ENCODE assay signal across 8 cellular contexts in genomic region chr16:56681939-56682702, GRCh38. TPM values are rescaled to one million over a fixed set of nuclear protein-coding genes. Genes with fewer than 3 reads are reported as not detected.
A peak's percentile ranks its signal among the peaks of the same experiment; 100 is the strongest.
DNase-seq lines count a peak whose midpoint lies in the region; ATAC-seq lines count a peak whose summit lies in the region.

TSS of gene MT1X (plus strand) at chr16:56682470. CDS start at chr16:56682541, 71 bp downstream.

- DNase-seq in NCI-H1694 treated with DMSO at 0.1 percent for 48 hours (lab: John Stamatoyannopoulos, UW) (peak; percentile 83), T-helper 2 cell (peak; percentile 60 to 97 (median 82)), right cardiac atrium (peak; percentile 96 to 99 (median 97)), aorta (peak; percentile 96 to 97)

- H3K4me1 ChIP-seq in right cardiac atrium (ENCODE audit: control insufficient read depth, insufficient read depth, low read length) (peaks cover 19% of the 10 kb centered on the region), rectal smooth muscle tissue (ENCODE audit: control insufficient read depth, insufficient read depth, low read length) (peaks cover 3% of the 10 kb centered on the region), aorta (ENCODE audit: control insufficient read depth in 1 of 2, insufficient read depth in 2 of 2, low read length in 2 of 2) (no peaks in the 10 kb centered on the region)

- intact Hi-C loops in right cardiac atrium (cut with DNase I) (no loop called here), aorta (cut with DNase I) (loop anchor here (5.0 kb wide), 2 partner anchors 40 to 75 kb away; partner anchors contain the start of gene MT2A (in 1 of the 2))

- H3K9me3 ChIP-seq in right cardiac atrium (ENCODE audit: control insufficient read depth, low read length) (no peaks in the 10 kb centered on the region), aorta (ENCODE audit: control insufficient read depth, low read length) (no peaks in the 10 kb centered on the region)

- no peaks in the 10 kb centered on the region for H3K27me3 ChIP-seq in right cardiac atrium (ENCODE audit: control insufficient read depth, insufficient read depth)
- no peaks in the 10 kb centered on the region for H3K27me3 ChIP-seq in rectal smooth muscle tissue (ENCODE audit: control insufficient read depth, insufficient read depth, low read length)
- no peaks in the 10 kb centered on the region for H3K27me3 ChIP-seq in aorta (ENCODE audit: control insufficient read depth in 1 of 2, insufficient read depth in 2 of 2, low read length in 1 of 2)

- peak; percentile 97 for ATAC-seq in GM18498 (IDR thresholded peaks at IDR 0.05; ENCODE audit: unreplicated experiment)
- ATAC-seq in HG02870 (IDR thresholded peaks at IDR 0.05; ENCODE audit: unreplicated experiment) = peak; percentile 97
- peak; percentile 97 to 98 for ATAC-seq in right cardiac atrium
- ATAC-seq in aorta (ENCODE audit: low FRiP score) = peak; percentile 98

- peak within 1 kb of the TSS; percentile 72 for H3K9ac ChIP-seq in rectal smooth muscle tissue (ENCODE audit: low read length)

- WGBS in right cardiac atrium = under 1% methylated on average over 49 of the region's 49 CpGs
- WGBS in aorta, 2 donors = 0% methylated on average over 46 to 49 of the region's 49 CpGs

- H3K27ac ChIP-seq in angular gyrus (ENCODE audit: low read depth, low read length) (peak within 1 kb of the TSS; percentile 64), right cardiac atrium (ENCODE audit: low read length) (peak within 1 kb of the TSS; percentile 87), rectal smooth muscle tissue (ENCODE audit: low read depth, low read length) (peak within 1 kb of the TSS; percentile 81), aorta (ENCODE audit: low read depth in 1 of 2, low read length in 2 of 2) (peak within 1 kb of the TSS in 1 of 2 donors; percentile 48)

- H3K36me3 ChIP-seq in rectal smooth muscle tissue (ENCODE audit: control insufficient read depth, insufficient read depth, low read length) (no peaks in the 10 kb centered on the region), aorta (ENCODE audit: control insufficient read depth in 1 of 2, insufficient read depth in 2 of 2, low read length in 1 of 2) (no peaks in the 10 kb centered on the region)

- peak within 1 kb of the TSS; percentile 77 for H3K4me3 ChIP-seq in right cardiac atrium (ENCODE audit: low read length)
- H3K4me3 ChIP-seq in rectal smooth muscle tissue (ENCODE audit: low read length) = peak within 1 kb of the TSS; percentile 90
- H3K4me3 ChIP-seq in aorta (ENCODE audit: low read length in 2 of 2) = peak within 1 kb of the TSS; percentile 55 to 66

RNA-seq across cellular contexts. Expression of gene MT1X, which starts in this region (rescaled TPM):
- total RNA-seq in right cardiac atrium (100 to 1,000 TPM in 3 of 4 donors, 10 to 100 TPM in 1; 75.7 to 367 (median 180) TPM), aorta (100 to 1,000 TPM in 1 of 2 donors, 10 to 100 TPM in 1; 62.0 to 559 TPM)
- polyA plus RNA-seq in right cardiac atrium (287 TPM), aorta (1,000 to 10,000 TPM in 1 of 2 donors, 100 to 1,000 TPM in 1; 277 to 1,132 TPM)

Comparison
In these comparisons a context has a peak if more than half of its experiments do, and no peak if none do; other contexts are left out.
1. intact Hi-C loops: an anchor here in aorta (5.0 kb wide); none called in right cardiac atrium.